19 cellular contexts compared by ENCODE assay signal in the genomic region with DNA sequence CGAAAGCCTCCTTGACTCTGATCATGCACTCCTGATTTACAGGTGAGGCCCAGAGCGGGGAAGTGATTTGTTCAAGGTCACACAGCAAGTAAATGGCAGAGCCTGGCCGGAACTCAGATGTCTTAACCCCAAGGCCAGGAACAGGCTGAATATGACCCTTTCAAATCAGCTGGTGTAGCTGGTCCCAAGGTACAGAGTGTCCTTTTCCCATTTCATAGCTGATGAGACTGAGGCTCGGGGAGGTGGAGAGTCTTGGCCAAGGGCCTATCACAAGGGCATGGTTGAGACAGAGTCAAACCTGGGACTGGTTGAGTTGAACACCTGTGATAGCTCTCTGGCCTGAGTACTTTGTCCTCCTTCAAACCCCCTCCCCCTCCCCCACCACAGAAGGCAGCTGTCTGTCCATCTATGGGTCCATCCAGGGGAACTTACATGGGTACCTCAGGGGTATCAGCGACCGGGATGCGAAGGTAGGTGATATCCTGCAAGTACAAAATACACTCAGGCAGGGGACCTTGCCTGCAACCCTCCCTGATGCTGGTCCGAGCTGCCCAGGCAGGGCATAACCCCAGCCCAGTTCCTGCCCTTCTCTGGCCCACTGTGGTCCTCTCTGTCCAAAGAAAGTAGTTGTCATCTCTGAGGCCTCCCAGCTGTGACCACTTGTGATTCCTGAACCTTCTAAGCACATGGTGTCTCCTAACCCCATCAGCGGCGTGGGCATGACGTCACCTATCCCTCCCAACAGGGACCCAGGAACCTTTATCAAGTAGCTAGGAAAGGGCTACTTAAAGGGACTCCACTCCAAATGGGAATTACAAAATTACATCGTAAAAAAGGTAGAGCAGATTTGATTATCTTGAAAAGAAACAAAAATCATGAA. TPM values are rescaled to one million over a fixed set of nuclear protein-coding genes. Genes with fewer than 3 reads are reported as not detected.
"Had no signal": no experiment of that assay in that cellular context is flagged by ENCODE, and none has a peak within 500 bp of the region (broad histone marks: within the 10 kb centered on the region; RNA-seq: fewer than 3 reads in every experiment).

No MANE protein-coding gene starts in this region.

- H3K27me3 ChIP-seq: vagina had no signal

- DNase-seq: activated CD4-positive, alpha-beta memory T cell treated with anti-CD3 and anti-CD28 coated beads, Interleukin-2, amount 10 ng/mL, durations not matched to agents 7 days and 5 days; activated CD4-positive, alpha-beta T cell treated with anti-CD3 and anti-CD28 coated beads for 48 hours; activated CD4-positive, CD25-positive, alpha-beta regulatory T cell; activated CD8-positive, alpha-beta memory T cell treated with anti-CD3 and anti-CD28 coated beads, Interleukin-2, amount 10 ng/mL, durations not matched to agents 7 days and 5 days; activated naive CD4-positive, alpha-beta T cell treated with anti-CD3 and anti-CD28 coated beads, Interleukin-2, amount 50 U/mL, for 16 hours; activated T-cell treated with anti-CD3 and anti-CD28 coated beads, Interleukin-2, amount 50 U/mL, for 4 hours; aorta; brain microvascular endothelial cell; colonic mucosa; lower lobe of right lung; occipital lobe; stimulated activated CD4-positive, alpha-beta T cell treated with anti-CD3 and anti-CD28 coated beads, Interleukin-2, amount 100 ng/mL, for 24 hours had no signal

- H3K27ac ChIP-seq: brain microvascular endothelial cell, colonic mucosa, lower lobe of right lung, tibial nerve, vagina had no signal

- H3K36me3 ChIP-seq: brain microvascular endothelial cell, colonic mucosa, lower lobe of right lung, vagina had no signal

- FAIRE-seq: frontal cortex, keratinocyte had no signal

- H3K4me3 ChIP-seq: colonic mucosa, lower lobe of right lung, tibial nerve, vagina had no signal

- H3K9me3 ChIP-seq: colonic mucosa, lower lobe of right lung, tibial nerve, vagina had no signal

- ATAC-seq: activated CD8-positive, alpha-beta memory T cell treated with anti-CD3 and anti-CD28 coated beads, Interleukin-2, amount 10 ng/mL, durations not matched to agents 7 days and 5 days; activated T-cell treated with anti-CD3 and anti-CD28 coated beads, Interleukin-2, amount 50 U/mL, for 4 hours; lower lobe of right lung; natural killer cell treated with Interleukin-12 subunit alpha and Interleukin-12 subunit beta and Interleukin-15 and Interleukin-18, amount 100 ng/mL, for 72 hours; T-cell had no signal

RNA-seq across cellular contexts. Expression of gene DUSP15, which starts 5.6 kb away (rescaled TPM):
- total RNA-seq: activated CD4-positive, alpha-beta memory T cell treated with anti-CD3 and anti-CD28 coated beads, Interleukin-2, amount 10 ng/mL, durations not matched to agents 7 days and 5 days; activated CD8-positive, alpha-beta memory T cell treated with anti-CD3 and anti-CD28 coated beads, Interleukin-2, amount 10 ng/mL, durations not matched to agents 7 days and 5 days; activated T-cell treated with anti-CD3 and anti-CD28 coated beads, Interleukin-2, amount 50 U/mL, for 4 hours; natural killer cell treated with Interleukin-12 subunit alpha and Interleukin-12 subunit beta and Interleukin-15 and Interleukin-18, amount 100 ng/mL, for 72 hours; T-cell had no signal
- polyA plus RNA-seq: keratinocyte had no signal

RNA-seq across cellular contexts. Expression of gene TTLL9, which starts 5.7 kb away (rescaled TPM):
- total RNA-seq: activated CD4-positive, alpha-beta memory T cell treated with anti-CD3 and anti-CD28 coated beads, Interleukin-2, amount 10 ng/mL, durations not matched to agents 7 days and 5 days; activated CD8-positive, alpha-beta memory T cell treated with anti-CD3 and anti-CD28 coated beads, Interleukin-2, amount 10 ng/mL, durations not matched to agents 7 days and 5 days; activated T-cell treated with anti-CD3 and anti-CD28 coated beads, Interleukin-2, amount 50 U/mL, for 4 hours; colonic mucosa; natural killer cell treated with Interleukin-12 subunit alpha and Interleukin-12 subunit beta and Interleukin-15 and Interleukin-18, amount 100 ng/mL, for 72 hours; vagina had no signal
- polyA plus RNA-seq: keratinocyte had no signal

RNA-seq across cellular contexts. Expression of gene FOXS1, which starts 19.4 kb away (rescaled TPM):
- total RNA-seq: activated CD4-positive, alpha-beta memory T cell treated with anti-CD3 and anti-CD28 coated beads, Interleukin-2, amount 10 ng/mL, durations not matched to agents 7 days and 5 days; activated CD8-positive, alpha-beta memory T cell treated with anti-CD3 and anti-CD28 coated beads, Interleukin-2, amount 10 ng/mL, durations not matched to agents 7 days and 5 days; activated T-cell treated with anti-CD3 and anti-CD28 coated beads, Interleukin-2, amount 50 U/mL, for 4 hours; natural killer cell treated with Interleukin-12 subunit alpha and Interleukin-12 subunit beta and Interleukin-15 and Interleukin-18, amount 100 ng/mL, for 72 hours; progenitor cell of endocrine pancreas; T-cell; vagina had no signal
- polyA plus RNA-seq: keratinocyte had no signal

RNA-seq across cellular contexts. Expression of gene MYLK2, which starts 45.6 kb away (rescaled TPM):
- total RNA-seq: lower lobe of right lung, T-cell, vagina had no signal
